ENCODE assay signal across 8 cellular contexts in genomic region chr19:1039646-1040475, GRCh38. TPM values are rescaled to one million over a fixed set of nuclear protein-coding genes. Genes with fewer than 3 reads are reported as not detected.
DNase-seq lines count a peak whose midpoint lies in the region; ATAC-seq and TF ChIP-seq lines count a peak whose summit lies in the region.

Gene ABCA7 (plus strand): TSS chr19:1040107. CDS start chr19:1041362, 1,255 bp downstream.

- H3K9me3 ChIP-seq in DND-41 (ENCODE audit: insufficient read depth, low read length, severe bottlenecking), result no peaks in the 10 kb centered on the region

- ATAC-seq in DND-41 (ENCODE audit: insufficient read depth, low read depth) (peak; percentile 97), GM23338 (peak; percentile 78), naive B cell (ENCODE audit: low read depth in 2 of 2) (peak; percentile 81 to 82)
- peak; percentile 95 for ATAC-seq in stimulated activated effector memory CD8-positive, alpha-beta T cell treated with anti-CD3 and anti-CD28 coated beads, Interleukin-12 subunit alpha, Interleukin-12 subunit beta, amount 100 ng/mL, for 72 hours

- H3K4me3 ChIP-seq in DND-41 (ENCODE audit: low read depth in 1 of 2, low read length in 2 of 2) (peak within 1 kb of the TSS; percentile 39 to 79), GM23338 (peak within 1 kb of the TSS; percentile 91)

- H3K27ac Mint-ChIP-seq in GM23338 (peak within 1 kb of the TSS; percentile 86), naive B cell (peak within 1 kb of the TSS; percentile 96 to 99 (median 97))
- peak within 1 kb of the TSS; percentile 70 for H3K27ac Mint-ChIP-seq in stimulated activated effector memory CD8-positive, alpha-beta T cell treated with anti-CD3 and anti-CD28 coated beads, Interleukin-12 subunit alpha, Interleukin-12 subunit beta, amount 100 ng/mL, for 72 hours

- H3K4me2 ChIP-seq in DND-41 (ENCODE audit: insufficient read depth, low read length), result peak within 1 kb of the TSS; percentile 95
- H3K4me2 ChIP-seq in GM23338, result peak within 1 kb of the TSS; percentile 95

- peak within 1 kb of the TSS; percentile 62 for H3K9ac ChIP-seq in DND-41 (ENCODE audit: low read depth, low read length)

- H3K79me2 ChIP-seq in DND-41 (ENCODE audit: insufficient read depth, low read length), result no peaks in the 10 kb centered on the region
- no peaks in the 10 kb centered on the region for H3K79me2 ChIP-seq in GM23338 (replicated peaks; ENCODE audit: insufficient read depth)

- peaks cover 38% of the 10 kb centered on the region for H3F3A ChIP-seq in GM23338 (replicated peaks; ENCODE audit: low read depth)

- peak within 1 kb of the TSS; percentile 89 for H3K4me3 Mint-ChIP-seq in GM23338
- H3K4me3 Mint-ChIP-seq in naive B cell, result peak within 1 kb of the TSS; percentile 93 to 100 (median 98)
- peak within 1 kb of the TSS; percentile 85 for H3K4me3 Mint-ChIP-seq in stimulated activated effector memory CD8-positive, alpha-beta T cell treated with anti-CD3 and anti-CD28 coated beads, Interleukin-12 subunit alpha, Interleukin-12 subunit beta, amount 100 ng/mL, for 72 hours

- no peaks in the 10 kb centered on the region for H3K27me3 ChIP-seq in DND-41 (ENCODE audit: insufficient read depth, low read length, poor library complexity)
- H3K27me3 ChIP-seq in GM23338 (ENCODE audit: insufficient read depth), result no peaks in the 10 kb centered on the region

- H3K4me1 Mint-ChIP-seq in GM23338 (peaks cover 15% of the 10 kb centered on the region), naive B cell (peaks cover 39 to 74% (median 66%) of the 10 kb centered on the region in 3 donors)
- H3K4me1 Mint-ChIP-seq in stimulated activated effector memory CD8-positive, alpha-beta T cell treated with anti-CD3 and anti-CD28 coated beads, Interleukin-12 subunit alpha, Interleukin-12 subunit beta, amount 100 ng/mL, for 72 hours, result peaks cover 56% of the 10 kb centered on the region

- H2AFZ ChIP-seq in DND-41 (ENCODE audit: low read depth, low read length) (peak within 1 kb of the TSS; percentile 75), GM23338 (peak within 1 kb of the TSS; percentile 90; the same call in 1 of the 2 replicates)

- H3K36me3 Mint-ChIP-seq in GM23338 (ENCODE audit: low read depth) (peaks cover 45% of the 10 kb centered on the region), naive B cell (peaks cover 0 to 18% of the 10 kb centered on the region in 2 donors)
- H3K36me3 Mint-ChIP-seq in stimulated activated effector memory CD8-positive, alpha-beta T cell treated with anti-CD3 and anti-CD28 coated beads, Interleukin-12 subunit alpha, Interleukin-12 subunit beta, amount 100 ng/mL, for 72 hours, result peaks cover 58% of the 10 kb centered on the region

- H4K20me1 ChIP-seq in DND-41 (ENCODE audit: insufficient read depth, low read length) (peaks cover 8% of the 10 kb centered on the region; the same call in 1 of the 2 replicates), GM23338 (replicated peaks; ENCODE audit: insufficient read depth) (peaks cover 4% of the 10 kb centered on the region; the same call in 1 of the 2 replicates)

- no peaks in the 10 kb centered on the region for H3K9me2 ChIP-seq in GM23338 (ENCODE audit: insufficient read depth)

- H3K36me3 ChIP-seq in DND-41 (ENCODE audit: insufficient read depth, low read length) (peaks cover 15% of the 10 kb centered on the region), GM23338 (ENCODE audit: insufficient read depth) (peaks cover 16% of the 10 kb centered on the region; the same call in 1 of the 2 replicates)

- DNase-seq in DND-41 (peak; percentile 99), GM23338 (ENCODE audit: low spot score) (peak; percentile 99), LHCN-M2 (ENCODE audit: low read depth) (peak; percentile 92), RPMI7951 (ENCODE audit: low read depth) (peak; percentile 96), activated T-helper 1 cell treated with Interleukin-2 at 50 U/mL for 16 hours (ENCODE audit: low read depth) (peak; percentile 99), fibroblast of gingiva (ENCODE audit: low read depth) (peak; percentile 97), naive B cell (peak; percentile 99)
- peak; percentile 100 for DNase-seq in stimulated activated effector memory CD8-positive, alpha-beta T cell treated with anti-CD3 and anti-CD28 coated beads, Interleukin-12 subunit alpha, Interleukin-12 subunit beta, amount 100 ng/mL, for 72 hours (ENCODE audit: low spot score in 2 of 2)

- H3K9me3 Mint-ChIP-seq in GM23338, result peaks cover 2% of the 10 kb centered on the region; the same call in 2 of the 3 replicates
- peaks cover 0 to 2% (median 0%) of the 10 kb centered on the region in 7 donors for H3K9me3 Mint-ChIP-seq in naive B cell
- H3K9me3 Mint-ChIP-seq in stimulated activated effector memory CD8-positive, alpha-beta T cell treated with anti-CD3 and anti-CD28 coated beads, Interleukin-12 subunit alpha, Interleukin-12 subunit beta, amount 100 ng/mL, for 72 hours, result no peaks in the 10 kb centered on the region

- H3K27ac ChIP-seq in DND-41 (ENCODE audit: low read length) (peak within 1 kb of the TSS; percentile 54), GM23338 (ENCODE audit: low read depth) (peak within 1 kb of the TSS; percentile 88)

- H3K27me3 Mint-ChIP-seq in GM23338 (ENCODE audit: insufficient read depth, low read depth, poor library complexity) (peaks cover 39% of the 10 kb centered on the region), naive B cell (no peaks in the 10 kb centered on the region)

- peaks cover 48% of the 10 kb centered on the region for H3K4me1 ChIP-seq in DND-41 (ENCODE audit: insufficient read depth, low read length)
- peaks cover 10% of the 10 kb centered on the region for H3K4me1 ChIP-seq in GM23338 (ENCODE audit: insufficient read depth)

- TF ChIP-seq CTCF in DND-41 (IDR thresholded peaks at IDR 0.05; ENCODE audit: borderline replicate concordance, extremely low read depth, low read length, poor library complexity, severe bottlenecking) (peak; percentile 18), GM23338 (conservative IDR thresholded peaks at IDR 0.05; ENCODE audit: low read depth in 2 of 2) (no peak)

TF ChIP-seq in GM23338, 12 proteins besides CTCF, POLR2A, EP300 and RAD21:
- TF ChIP-seq CREB1 (CRISPR knock-in tag; IDR thresholded peaks at IDR 0.05; ENCODE audit: low read depth) (peak; percentile 82), ZNF331 (CRISPR knock-in tag; IDR thresholded peaks at IDR 0.05; ENCODE audit: low read depth) (no peak), POLR2AphosphoS5 (IDR thresholded peaks at IDR 0.05; ENCODE audit: low read depth) (peak; percentile 76)

RNA-seq across cellular contexts. Expression of gene ABCA7, which starts in this region (rescaled TPM):
- 18.1 and 22.2 TPM in 2 replicates for total RNA-seq in GM23338 (2014; rRNA removed; shearing (Covaris generic))
- polyA plus RNA-seq in GM23338 (2016; fragmentation: Nextera tagmentation; extraction: Ambion mirVana) (27.4 and 30.3 TPM in 2 replicates), naive B cell (ENCODE audit: low read depth in 6 of 6) (10 to 100 TPM in 4 of 6 donors, 1 to 10 TPM in 2; 9.4 to 22.5 (median 11.1) TPM)
- 18.1 and 21.5 TPM in 2 replicates for total RNA-seq in LHCN-M2 (2014; rRNA removed)
- polyA plus RNA-seq in LHCN-M2 (2012), result 13.5 TPM
- total RNA-seq in RPMI7951 (2014; rRNA removed; shearing (Covaris generic)), result 1.5 and 3.4 TPM in 2 replicates

Comparison
In these comparisons a context has a peak if more than half of its experiments do, and no peak if none do; other contexts are left out.
1. Peak in every context shown above with its lines: DNase-seq, ATAC-seq, H3K4me3 ChIP-seq and H3K27ac ChIP-seq.